ENCODE assay signal across 1 cellular context in the genomic region with DNA sequence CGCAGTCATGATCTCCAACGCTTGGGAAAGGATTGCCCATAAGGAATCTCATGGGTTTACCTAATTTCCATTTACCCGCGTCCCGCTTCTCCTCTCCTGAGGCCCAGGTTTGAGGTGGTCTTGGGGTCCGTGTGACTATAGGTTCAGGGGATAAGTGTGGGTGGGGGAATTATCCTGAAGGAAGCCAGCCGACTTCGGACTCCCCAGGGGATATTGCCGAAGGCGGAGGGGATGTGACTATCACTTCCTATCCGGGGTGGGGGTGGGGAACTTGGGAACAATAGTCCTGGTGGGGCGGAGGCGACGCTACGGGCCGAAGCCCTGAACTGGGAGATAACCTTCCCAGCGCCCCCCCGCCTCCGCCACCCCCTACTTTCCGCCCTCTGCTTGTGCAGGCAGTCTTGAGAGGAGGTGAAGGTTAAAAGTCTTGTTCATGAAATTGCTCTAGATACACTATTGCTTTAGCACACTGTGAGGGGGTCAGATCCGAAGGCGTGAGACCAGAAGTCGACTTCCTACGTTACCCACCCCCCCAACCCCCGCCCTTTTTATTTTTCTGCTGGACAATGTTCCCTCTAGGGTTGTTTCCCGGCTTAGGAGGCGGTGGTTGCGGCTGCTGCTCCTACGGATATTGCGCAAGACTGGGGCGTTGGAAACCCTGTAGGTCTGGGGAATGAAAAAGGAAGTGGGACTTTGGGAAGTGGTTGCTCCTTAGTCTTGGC.
TF ChIP-seq lines count a peak whose summit lies in the region.

No MANE protein-coding gene starts in this region.

TF ChIP-seq in HepG2, 621 proteins besides CTCF, POLR2A, EP300 and RAD21 (continued from another document):
- peak; percentile 70 for TF ChIP-seq ELF3 (CRISPR knock-in tag; IDR thresholded peaks at IDR 0.05)
- peak; percentile 44; the same call in 1 of the 2 replicates for TF ChIP-seq NFIC (IDR thresholded peaks at IDR 0.05; ENCODE audit: low read length)
- TF ChIP-seq ELF1 (CRISPR knock-in tag; IDR thresholded peaks at IDR 0.05), result peak; percentile 16; the same call in 1 of the 2 replicates
- TF ChIP-seq THAP11 (CRISPR knock-in tag; IDR thresholded peaks at IDR 0.05), result peak; percentile 32; the same call in 1 of the 2 replicates
- TF ChIP-seq FOXJ3 (CRISPR knock-in tag; IDR thresholded peaks at IDR 0.05; ENCODE audit: borderline replicate concordance), result 0 out of 2 replicates have a peak, but pooled peaks have one; percentile 31
- TF ChIP-seq DMAP1 (CRISPR knock-in tag; IDR thresholded peaks at IDR 0.05), result peak; percentile 35
- TF ChIP-seq CCAR2 (optimal IDR thresholded peaks at IDR 0.05; ENCODE audit: low read depth, low read length), result peak; percentile 32
- TF ChIP-seq POGZ (CRISPR knock-in tag; IDR thresholded peaks at IDR 0.05), result peak; percentile 70; the same call in 1 of the 2 replicates
- TF ChIP-seq NFE2L2 (IDR thresholded peaks at IDR 0.05; ENCODE audit: low read length), result no peak
- TF ChIP-seq ZNF775 (CRISPR knock-in tag; IDR thresholded peaks at IDR 0.05; ENCODE audit: borderline replicate concordance), result no peak
- TF ChIP-seq, protein P1, sequence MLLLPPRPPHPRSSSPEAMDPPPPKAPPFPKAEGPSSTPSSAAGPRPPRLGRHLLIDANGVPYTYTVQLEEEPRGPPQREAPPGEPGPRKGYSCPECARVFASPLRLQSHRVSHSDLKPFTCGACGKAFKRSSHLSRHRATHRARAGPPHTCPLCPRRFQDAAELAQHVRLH (CRISPR knock-in tag; IDR thresholded peaks at IDR 0.05; ENCODE audit: borderline replicate concordance, low read depth), result peak; percentile 61; the same call in 1 of the 2 replicates
- TF ChIP-seq, protein P2, sequence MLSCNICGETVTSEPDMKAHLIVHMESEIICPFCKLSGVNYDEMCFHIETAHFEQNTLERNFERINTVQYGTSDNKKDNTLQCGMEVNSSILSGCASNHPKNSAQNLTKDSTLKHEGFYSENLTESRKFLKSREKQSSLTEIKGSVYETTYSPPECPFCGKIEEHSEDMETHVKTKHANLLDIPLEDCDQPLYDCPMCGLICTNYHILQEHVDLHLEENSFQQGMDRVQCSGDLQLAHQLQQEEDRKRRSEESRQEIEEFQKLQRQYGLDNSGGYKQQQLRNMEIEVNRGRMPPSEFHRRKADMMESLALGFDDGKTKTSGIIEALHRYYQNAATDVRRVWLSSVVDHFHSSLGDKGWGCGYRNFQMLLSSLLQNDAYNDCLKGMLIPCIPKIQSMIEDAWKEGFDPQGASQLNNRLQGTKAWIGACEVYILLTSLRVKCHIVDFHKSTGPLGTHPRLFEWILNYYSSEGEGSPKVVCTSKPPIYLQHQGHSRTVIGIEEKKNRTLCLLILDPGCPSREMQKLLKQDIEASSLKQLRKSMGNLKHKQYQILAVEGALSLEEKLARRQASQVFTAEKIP (CRISPR knock-in tag; IDR thresholded peaks at IDR 0.05; ENCODE audit: borderline replicate concordance), result no peak
- TF ChIP-seq, protein P3, sequence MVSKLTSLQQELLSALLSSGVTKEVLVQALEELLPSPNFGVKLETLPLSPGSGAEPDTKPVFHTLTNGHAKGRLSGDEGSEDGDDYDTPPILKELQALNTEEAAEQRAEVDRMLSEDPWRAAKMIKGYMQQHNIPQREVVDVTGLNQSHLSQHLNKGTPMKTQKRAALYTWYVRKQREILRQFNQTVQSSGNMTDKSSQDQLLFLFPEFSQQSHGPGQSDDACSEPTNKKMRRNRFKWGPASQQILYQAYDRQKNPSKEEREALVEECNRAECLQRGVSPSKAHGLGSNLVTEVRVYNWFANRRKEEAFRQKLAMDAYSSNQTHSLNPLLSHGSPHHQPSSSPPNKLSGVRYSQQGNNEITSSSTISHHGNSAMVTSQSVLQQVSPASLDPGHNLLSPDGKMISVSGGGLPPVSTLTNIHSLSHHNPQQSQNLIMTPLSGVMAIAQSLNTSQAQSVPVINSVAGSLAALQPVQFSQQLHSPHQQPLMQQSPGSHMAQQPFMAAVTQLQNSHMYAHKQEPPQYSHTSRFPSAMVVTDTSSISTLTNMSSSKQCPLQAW (CRISPR knock-in tag; IDR thresholded peaks at IDR 0.05), result peak; percentile 47; the same call in 1 of the 2 replicates
- peak; percentile 55 for TF ChIP-seq KMT2B (CRISPR knock-in tag; IDR thresholded peaks at IDR 0.05)
- 0 out of 2 replicates have a peak, but pooled peaks have one; percentile 25 for TF ChIP-seq HDAC2 (CRISPR knock-in tag; IDR thresholded peaks at IDR 0.05)
